18 cellular contexts compared by ENCODE assay signal in the genomic region with DNA sequence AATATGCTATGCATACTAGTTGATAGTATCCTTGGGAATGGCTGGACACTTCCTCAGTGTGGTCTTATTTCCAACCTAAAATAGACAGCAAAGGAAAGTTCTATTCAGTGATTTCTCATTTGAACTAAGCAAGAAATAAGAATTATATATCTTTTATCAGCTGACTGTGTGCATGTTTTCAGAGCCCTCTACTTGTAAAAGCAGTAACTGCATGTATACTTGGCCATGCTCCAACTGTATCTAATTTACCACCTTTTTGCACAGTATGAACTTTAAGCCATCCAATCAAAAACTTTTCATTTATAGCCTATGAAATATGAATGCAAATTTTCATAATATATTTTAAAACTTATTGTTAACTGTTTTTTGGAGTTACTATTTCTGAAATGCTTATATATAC.
DNase-seq lines count a peak whose midpoint lies in the region; ATAC-seq and TF ChIP-seq lines count a peak whose summit lies in the region.
"Had no signal": no experiment of that assay in that cellular context is flagged by ENCODE, and none has a peak within 500 bp of the region (broad histone marks: within the 10 kb centered on the region; RNA-seq: fewer than 3 reads in every experiment).

No MANE protein-coding gene starts in this region.

- peak; percentile 4 for DNase-seq in A673 (ENCODE audit: low spot score)
- DNase-seq in HT-29 (ENCODE audit: low spot score): peak; percentile 11
- no peak for DNase-seq in SK-N-SH
- DNase-seq in fibroblast of mammary gland (ENCODE audit: low read depth): peak; percentile 52
- no peak for DNase-seq in OCI-M2 (lab: John Stamatoyannopoulos, UW; ENCODE audit: unreplicated experiment)
- DNase-seq in NCI-H1105 (lab: John Stamatoyannopoulos, UW): no peak
- DNase-seq: activated CD4-positive, alpha-beta T cell treated with anti-CD3 and anti-CD28 coated beads for 36 hours; activated T-cell treated with anti-CD3 and anti-CD28 coated beads, Interleukin-2, amount 50 U/mL, for 1 hour; amniotic stem cell; dorsolateral prefrontal cortex; GOT3; heart left ventricle; left cardiac atrium; NCI-H1048; stimulated activated CD4-positive, alpha-beta T cell treated with anti-CD3 and anti-CD28 coated beads, Interleukin-4, amount 100 ng/mL, for 1 hour; stimulated activated naive CD4-positive, alpha-beta T cell treated with Interleukin-2 at 50 U/mL for 16 hours had no signal

- no TSS peak for BruUV-seq in A673 (replicated peaks; lab: Mats Ljungman, UMichigan)

- H3K9me3 ChIP-seq in A673 (ENCODE audit: low read depth, low read length, poor library complexity, severe bottlenecking) (no peaks in the 10 kb centered on the region), SK-N-SH (no peaks in the 10 kb centered on the region)
- H3K9me3 ChIP-seq: heart left ventricle had no signal

- CTCF ChIA-PET in A673 (lab: Charles Lee) (no interaction called here), SK-N-SH (lab: Yijun Ruan, JAX) (interaction anchor here (0.6 to 1.2 kb wide), 2 partner anchors 8 to 50 kb away, joined by 3 read pairs; no protein-coding TSS in a partner anchor)

- H3K36me3 ChIP-seq in A673 (ENCODE audit: insufficient read depth, low read length, poor library complexity, severe bottlenecking): no peaks in the 10 kb centered on the region
- no peaks in the 10 kb centered on the region for H3K36me3 ChIP-seq in SK-N-SH (replicated peaks in 1 of 2; ENCODE audit: control insufficient read depth in 1 of 2, insufficient read depth in 2 of 2, low read length in 1 of 2)
- H3K36me3 ChIP-seq: heart left ventricle had no signal

- H3F3A ChIP-seq in SK-N-SH (replicated peaks; ENCODE audit: insufficient read depth): peaks cover 7% of the 10 kb centered on the region

- no peaks in the 10 kb centered on the region for H4K20me1 ChIP-seq in SK-N-SH (ENCODE audit: insufficient read depth)

- H3K9me2 ChIP-seq in SK-N-SH: no peaks in the 10 kb centered on the region

- ATAC-seq in HG03097 (IDR thresholded peaks at IDR 0.05; ENCODE audit: low FRiP score, unreplicated experiment): no peak
- no peak for ATAC-seq in GM18867 (IDR thresholded peaks at IDR 0.05; ENCODE audit: unreplicated experiment)
- ATAC-seq: activated CD4-positive, alpha-beta T cell treated with anti-CD3 and anti-CD28 coated beads for 36 hours; heart left ventricle; left cardiac atrium had no signal

- no peaks in the 10 kb centered on the region for H3K27me3 ChIP-seq in A673 (replicated peaks; ENCODE audit: insufficient read depth, low read depth, low read length, poor library complexity)
- H3K27me3 ChIP-seq in SK-N-SH (ENCODE audit: insufficient read depth): no peaks in the 10 kb centered on the region
- H3K27me3 ChIP-seq: dorsolateral prefrontal cortex, heart left ventricle had no signal

- peak; percentile 6; the same call in 1 of the 2 replicates for TF ChIP-seq RAD21 in SK-N-SH (IDR thresholded peaks at IDR 0.05; ENCODE audit: low read length)

- H3K9ac ChIP-seq in SK-N-SH: no peak overlapping the region

- no peak for TF ChIP-seq EP300 in SK-N-SH (IDR thresholded peaks at IDR 0.05; ENCODE audit: borderline replicate concordance in 1 of 2, low read depth in 1 of 2, low read length in 1 of 2)

- H2AFZ ChIP-seq in SK-N-SH (ENCODE audit: low read depth): no peak overlapping the region

- H3K4me3 ChIP-seq in A673 (ENCODE audit: low read depth, low read length, poor library complexity, severe bottlenecking) (no peak overlapping the region), SK-N-SH (ENCODE audit: low read depth in 2 of 2, low read length in 1 of 2) (no peak overlapping the region), fibroblast of mammary gland (ENCODE audit: control insufficient read depth, low read depth, low read length) (no peak overlapping the region)
- H3K4me3 ChIP-seq: dorsolateral prefrontal cortex, heart left ventricle had no signal

- no peak overlapping the region for H3K4me2 ChIP-seq in SK-N-SH

- TF ChIP-seq CTCF in A673 (conservative IDR thresholded peaks at IDR 0.05; ENCODE audit: low read depth, low read length) (0 out of 2 replicates have a peak, but pooled peaks have one; percentile 12), SK-N-SH (IDR thresholded peaks at IDR 0.05) (peak; percentile 45), fibroblast of mammary gland (conservative IDR thresholded peaks at IDR 0.05; ENCODE audit: control insufficient read depth, insufficient read depth, low read depth, low read length) (peak; percentile 30)

- H3K27ac ChIP-seq in A673 (ENCODE audit: low read depth, low read length, poor library complexity, severe bottlenecking) (no peak overlapping the region), SK-N-SH (ENCODE audit: low read depth in 2 of 2, low read length in 1 of 2) (no peak overlapping the region)
- H3K27ac ChIP-seq: dorsolateral prefrontal cortex, heart left ventricle had no signal

- intact Hi-C loops in A673 (cut with micrococcal nuclease; ENCODE audit: unreplicated experiment): no loop called here

- POLR2A ChIA-PET in A673 (lab: Charles Lee; ENCODE audit: low non-redundant PET): no interaction called here
- POLR2A ChIA-PET in SK-N-SH (lab: Yijun Ruan, JAX): no interaction called here

- H3K4me1 ChIP-seq in A673 (ENCODE audit: insufficient read depth, low read length, poor library complexity, severe bottlenecking) (no peaks in the 10 kb centered on the region), SK-N-SH (ENCODE audit: control insufficient read depth in 1 of 2, insufficient read depth in 2 of 2, low read depth in 1 of 2, low read length in 1 of 2) (no peaks in the 10 kb centered on the region; a peak in 1 of 4 replicates)

- no peaks in the 10 kb centered on the region for H3K79me2 ChIP-seq in SK-N-SH (ENCODE audit: insufficient read depth)

TF ChIP-seq in SK-N-SH, 30 proteins besides CTCF, POLR2A, EP300 and RAD21:
- no peak for TF ChIP-seq RXRA (IDR thresholded peaks at IDR 0.05; ENCODE audit: borderline replicate concordance, low read depth)
- TF ChIP-seq NFIC (IDR thresholded peaks at IDR 0.05; ENCODE audit: borderline replicate concordance): peak; percentile 38; the same call in 1 of the 2 replicates
- no peak for TF ChIP-seq FOXJ3 (CRISPR knock-in tag; IDR thresholded peaks at IDR 0.05)
TF ChIP-seq in SK-N-SH: peak in this region for 1.

Comparison
In these comparisons a context has a peak if more than half of its experiments do, and no peak if none do; other contexts are left out.
1. DNase-seq: peak in A673 (single experiment), HT-29 (single experiment) and fibroblast of mammary gland (single experiment); none in SK-N-SH (single experiment), OCI-M2 (single experiment) and NCI-H1105 (single experiment).
2. Peak in every context shown above with its lines, with median percentiles within 50 percentile points of each other: CTCF ChIP-seq.